ENCODE assay signal across 20 cellular contexts in the genomic region with DNA sequence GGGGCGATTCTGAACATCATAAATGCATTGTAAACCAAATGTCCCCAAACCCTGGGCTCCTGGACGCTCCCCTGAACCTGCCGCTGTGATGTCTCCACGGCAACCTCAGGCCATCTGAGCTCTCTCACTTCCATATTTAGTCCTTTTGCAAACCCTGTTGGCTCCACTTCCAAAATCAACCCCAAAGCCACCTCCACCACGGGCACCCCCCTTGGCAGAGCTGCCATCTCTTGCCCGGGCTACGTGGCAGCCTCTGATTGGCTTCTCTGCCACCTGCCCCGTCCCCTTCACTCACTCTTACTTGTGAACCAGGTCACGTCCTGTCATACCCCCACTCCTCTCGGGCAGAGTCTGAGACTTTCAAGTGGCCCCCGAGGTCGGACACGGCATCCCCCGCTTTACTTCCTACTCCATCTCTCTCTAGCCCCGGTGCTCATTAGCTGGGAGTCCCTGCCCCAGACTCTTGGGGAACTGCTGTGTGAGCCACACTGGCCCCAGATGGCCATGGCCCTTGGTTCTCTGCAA. TPM values are rescaled to one million over a fixed set of nuclear protein-coding genes. Genes with fewer than 3 reads are reported as not detected.
DNase-seq lines count a peak whose midpoint lies in the region; ATAC-seq, FAIRE-seq and TF ChIP-seq lines count a peak whose summit lies in the region.
"Had no signal": no experiment of that assay in that cellular context is flagged by ENCODE, and none has a peak within 500 bp of the region (broad histone marks: within the 10 kb centered on the region; RNA-seq: fewer than 3 reads in every experiment).

No MANE protein-coding gene starts in this region.

- H3K4me3 Mint-ChIP-seq in neural progenitor cell (no peak overlapping the region), type B pancreatic cell (no peak overlapping the region)
- H3K4me3 Mint-ChIP-seq: CD4-positive, CD25-positive, alpha-beta regulatory T cell; H9 had no signal

- peaks cover 23 to 53% (median 33%) of the 10 kb centered on the region in 11 experiments; a peak in 20 of 22 replicates for H3K27me3 ChIP-seq in BLaER1 treated with 17β-estradiol and CSF1 and Interleukin-3, amounts not matched to agents 10 nM and 100 nM
- peaks cover 18% of the 10 kb centered on the region for H3K27me3 ChIP-seq in neural progenitor cell

- no peaks in the 10 kb centered on the region for H3K79me2 ChIP-seq in neural progenitor cell (ENCODE audit: low read depth)

- H3K9me3 ChIP-seq in BLaER1 treated with 17β-estradiol and CSF1 and Interleukin-3, amounts not matched to agents 10 nM and 100 nM (replicated peaks in 1 of 11): peaks cover 0 to 17% (median 9%) of the 10 kb centered on the region in 11 experiments; a peak in 16 of 22 replicates
- H3K9me3 ChIP-seq in neural progenitor cell (ENCODE audit: low read depth): no peaks in the 10 kb centered on the region
- H3K9me3 ChIP-seq: Caco-2, SJCRH30 had no signal

- no peak for TF ChIP-seq CTCF in neural progenitor cell (IDR thresholded peaks at IDR 0.05)
- no peak for TF ChIP-seq CTCF in type B pancreatic cell (conservative IDR thresholded peaks at IDR 0.05)

- no peak overlapping the region for H3K27ac ChIP-seq in BLaER1 treated with 17β-estradiol and CSF1 and Interleukin-3, amounts not matched to agents 10 nM and 100 nM
- no peak overlapping the region for H3K27ac ChIP-seq in neural progenitor cell
- H3K27ac ChIP-seq: SJCRH30 had no signal

- FAIRE-seq in GM12891 (lab: Jason Lieb, UNC): no peak

- H3K4me3 ChIP-seq in BLaER1 treated with 17β-estradiol and CSF1 and Interleukin-3, amounts not matched to agents 10 nM and 100 nM: no peak overlapping the region
- H3K4me3 ChIP-seq in neural progenitor cell: no peak overlapping the region
- H3K4me3 ChIP-seq: SJCRH30 had no signal

- no peak for ATAC-seq in HG03139 (IDR thresholded peaks at IDR 0.05; ENCODE audit: unreplicated experiment)
- ATAC-seq: Panc1 had no signal

- H3K36me3 Mint-ChIP-seq in neural progenitor cell: no peaks in the 10 kb centered on the region
- H3K36me3 Mint-ChIP-seq in type B pancreatic cell: no peaks in the 10 kb centered on the region
- H3K36me3 Mint-ChIP-seq: CD4-positive, CD25-positive, alpha-beta regulatory T cell had no signal

- peaks cover 0 to 25% (median 8%) of the 10 kb centered on the region in 11 experiments; a peak in 12 of 22 replicates for H4K20me1 ChIP-seq in BLaER1 treated with 17β-estradiol and CSF1 and Interleukin-3, amounts not matched to agents 10 nM and 100 nM
- no peaks in the 10 kb centered on the region for H4K20me1 ChIP-seq in neural progenitor cell (ENCODE audit: low read depth)

- DNase-seq in GM12891 (ENCODE audit: insufficient read length, low spot score) (peak; percentile 6), neural progenitor cell (ENCODE audit: low spot score) (no peak), type B pancreatic cell (ENCODE audit: extremely low spot score, unreplicated experiment) (peak; percentile 47), D341Med (ENCODE audit: low spot score) (no peak)
- DNase-seq in stimulated activated CD4-positive, alpha-beta T cell treated with anti-CD3 and anti-CD28 coated beads, Interleukin-2, amount 100 ng/mL, for 24 hours: no peak
- DNase-seq: ACHN; AML-193; CD4-positive, CD25-positive, alpha-beta regulatory T cell; DMS153; GDM1; H9; NCI-H1105; NCI-H2081 treated with DMSO at 0.1 percent for 48 hours; SJCRH30 had no signal

- H3K9me3 Mint-ChIP-seq in neural progenitor cell: peaks cover 3% of the 10 kb centered on the region
- H3K9me3 Mint-ChIP-seq in type B pancreatic cell: peaks cover 4% of the 10 kb centered on the region

- H3K27ac Mint-ChIP-seq in neural progenitor cell (peak overlapping the region; percentile 89), type B pancreatic cell (no peak overlapping the region)
- H3K27ac Mint-ChIP-seq: CD4-positive, CD25-positive, alpha-beta regulatory T cell had no signal

- H3K27me3 Mint-ChIP-seq in neural progenitor cell (ENCODE audit: insufficient read depth, low read depth) (peaks cover 5% of the 10 kb centered on the region), type B pancreatic cell (peaks cover 19% of the 10 kb centered on the region)

- no peaks in the 10 kb centered on the region for H3F3A ChIP-seq in neural progenitor cell (ENCODE audit: low read depth)

- no peak overlapping the region for H2AFZ ChIP-seq in neural progenitor cell (replicated peaks)

- no peak for TF ChIP-seq POLR2A in GM12891 (IDR thresholded peaks at IDR 0.05; ENCODE audit: low read depth, low read length)

- peak overlapping the region in 7 of 11 experiments; percentile 55 to 93 (median 85); a peak in 12 of 22 replicates for H3K4me2 ChIP-seq in BLaER1 treated with 17β-estradiol and CSF1 and Interleukin-3, amounts not matched to agents 10 nM and 100 nM
- no peak overlapping the region for H3K4me2 ChIP-seq in neural progenitor cell

- no peaks in the 10 kb centered on the region for H3K36me3 ChIP-seq in BLaER1 treated with 17β-estradiol and CSF1 and Interleukin-3, amounts not matched to agents 10 nM and 100 nM
- H3K36me3 ChIP-seq in neural progenitor cell: no peaks in the 10 kb centered on the region
- H3K36me3 ChIP-seq: SJCRH30 had no signal

- peaks cover 12 to 70% (median 58%) of the 10 kb centered on the region in 10 experiments for H3K4me1 ChIP-seq in BLaER1 treated with 17β-estradiol and CSF1 and Interleukin-3, amounts not matched to agents 10 nM and 100 nM
- H3K4me1 ChIP-seq in neural progenitor cell: no peaks in the 10 kb centered on the region
- H3K4me1 ChIP-seq: Caco-2 had no signal

- peaks cover 11% of the 10 kb centered on the region for H3K4me1 Mint-ChIP-seq in neural progenitor cell
- no peaks in the 10 kb centered on the region for H3K4me1 Mint-ChIP-seq in type B pancreatic cell (ENCODE audit: unreplicated experiment)
- H3K4me1 Mint-ChIP-seq: CD4-positive, CD25-positive, alpha-beta regulatory T cell; H9 had no signal

- no peak overlapping the region for H3K9ac ChIP-seq in BLaER1 treated with 17β-estradiol and CSF1 and Interleukin-3, amounts not matched to agents 10 nM and 100 nM
- no peak overlapping the region for H3K9ac ChIP-seq in neural progenitor cell

TF ChIP-seq in GM12891, 5 proteins besides CTCF, POLR2A, EP300 and RAD21:
- TF ChIP-seq POLR2AphosphoS5 (IDR thresholded peaks at IDR 0.05; ENCODE audit: low read depth, low read length): no peak
- TF ChIP-seq SPI1 (IDR thresholded peaks at IDR 0.05; ENCODE audit: low read depth, low read length): no peak
- no peak for TF ChIP-seq TAF1 (IDR thresholded peaks at IDR 0.05; ENCODE audit: low read depth, low read length)
- no peak for TF ChIP-seq PAX5 (IDR thresholded peaks at IDR 0.05; ENCODE audit: insufficient read depth, low read length, severe bottlenecking)
- TF ChIP-seq POU2F2 (IDR thresholded peaks at IDR 0.05; ENCODE audit: low read depth, low read length): no peak
TF ChIP-seq in GM12891: peak in this region for 0.

RNA-seq across cellular contexts. Expression of a gene that starts 15.8 kb away (rescaled TPM):
- 4.8 TPM for polyA plus RNA-seq in GM12891 (2012; ENCODE audit: low read depth, missing spikeins)
- total RNA-seq in neural progenitor cell (ENCODE audit: low replicate concordance): 10.0 and 29.6 TPM in 2 replicates
- 33.7 and 40.3 TPM in 2 replicates for total RNA-seq in type B pancreatic cell (ENCODE audit: low replicate concordance)

RNA-seq across cellular contexts. Expression of a gene that starts 30.4 kb away (rescaled TPM):
- polyA plus RNA-seq in GM12891 (2012; ENCODE audit: low read depth, missing spikeins): not detected
- total RNA-seq in neural progenitor cell (ENCODE audit: low replicate concordance) (0.19 and 0.31 TPM in 2 replicates), type B pancreatic cell (ENCODE audit: low replicate concordance) (1.1 TPM in 1 of 2 replicates, not detected in the other)
- total RNA-seq: Caco-2, Daoy, LHCN-M2, SJCRH30 had no signal

RNA-seq across cellular contexts. Expression of a gene that starts 46.2 kb away (rescaled TPM):
- polyA plus RNA-seq in GM12891 (2012; ENCODE audit: low read depth, missing spikeins): 96.9 TPM
- total RNA-seq in neural progenitor cell (ENCODE audit: low replicate concordance): 0.65 TPM in 1 of 2 replicates, not detected in the other
- 4.2 and 8.5 TPM in 2 replicates for total RNA-seq in type B pancreatic cell (ENCODE audit: low replicate concordance)
- total RNA-seq: SJCRH30 had no signal

Comparison
In these comparisons a context has a peak if more than half of its experiments do, and no peak if none do; other contexts are left out.
1. DNase-seq: peak in GM12891 (single experiment) and type B pancreatic cell (single experiment); none in neural progenitor cell (single experiment), D341Med (single experiment) and stimulated activated CD4-positive, alpha-beta T cell treated with anti-CD3 and anti-CD28 coated beads, Interleukin-2, amount 100 ng/mL, for 24 hours (0 of 2).